ENCODE assay signal across 22 cellular contexts in genomic region chr21:44399955-44400790, GRCh38. TPM values are rescaled to one million over a fixed set of nuclear protein-coding genes. Genes with fewer than 3 reads are reported as not detected.
DNase-seq lines count a peak whose midpoint lies in the region; ATAC-seq lines count a peak whose summit lies in the region.
"Had no signal": no experiment of that assay in that cellular context is flagged by ENCODE, and none has a peak within 500 bp of the region (broad histone marks: within the 10 kb centered on the region; RNA-seq: fewer than 3 reads in every experiment).

No MANE protein-coding gene starts in this region.

- H3K27me3 Mint-ChIP-seq in activated naive CD8-positive, alpha-beta T cell treated with anti-CD3 and anti-CD28 coated beads, Interleukin-2, amount 10 ng/mL, durations not matched to agents 7 days and 5 days: no peaks in the 10 kb centered on the region
- no peaks in the 10 kb centered on the region for H3K27me3 Mint-ChIP-seq in activated naive CD8-positive, alpha-beta T cell treated with anti-CD3 and anti-CD28 coated beads for 36 hours
- H3K27me3 Mint-ChIP-seq: CD4-positive, CD25-positive, alpha-beta regulatory T cell; IgD-negative memory B cell had no signal

- DNase-seq in activated naive CD8-positive, alpha-beta T cell treated with anti-CD3 and anti-CD28 coated beads, Interleukin-2, amount 10 ng/mL, durations not matched to agents 7 days and 5 days: no peak
- no peak for DNase-seq in activated naive CD8-positive, alpha-beta T cell treated with anti-CD3 and anti-CD28 coated beads for 36 hours
- peak; percentile 35 for DNase-seq in activated CD8-positive, alpha-beta memory T cell treated with anti-CD3 and anti-CD28 coated beads, Interleukin-2, amount 50 U/mL, for 48 hours
- DNase-seq in mesenteric fat pad (ENCODE audit: low spot score) (peak; percentile 79), iPS-NIHi7 (ENCODE audit: extremely low spot score) (no peak), Kasumi-1 (lab: John Stamatoyannopoulos, UW) (no peak)
- DNase-seq: CD4-positive, CD25-positive, alpha-beta regulatory T cell; COR-L47; DMS 273 treated with DMSO at 0.1 percent for 48 hours; DMS79 treated with DMSO at 0.1 percent for 48 hours; GM23248; HCEC 1CT; MV-4-11; NCI-H1105 treated with DMSO at 0.1 percent for 48 hours; NCI-H2081; NCI-H2171; NCI-H524 treated with DMSO at 0.1 percent for 48 hours; NCI-H82 had no signal

- peaks cover 2% of the 10 kb centered on the region for H3K9me3 Mint-ChIP-seq in activated naive CD8-positive, alpha-beta T cell treated with anti-CD3 and anti-CD28 coated beads, Interleukin-2, amount 10 ng/mL, durations not matched to agents 7 days and 5 days
- no peaks in the 10 kb centered on the region for H3K9me3 Mint-ChIP-seq in activated naive CD8-positive, alpha-beta T cell treated with anti-CD3 and anti-CD28 coated beads for 36 hours
- H3K9me3 Mint-ChIP-seq: IgD-negative memory B cell had no signal

- POLR2A ChIA-PET in activated naive CD8-positive, alpha-beta T cell treated with anti-CD3 and anti-CD28 coated beads, Interleukin-2, amount 10 ng/mL, durations not matched to agents 7 days and 5 days (lab: Charles Lee): no interaction called here

- H3K27ac Mint-ChIP-seq in activated naive CD8-positive, alpha-beta T cell treated with anti-CD3 and anti-CD28 coated beads, Interleukin-2, amount 10 ng/mL, durations not matched to agents 7 days and 5 days: no peak overlapping the region
- H3K27ac Mint-ChIP-seq in activated naive CD8-positive, alpha-beta T cell treated with anti-CD3 and anti-CD28 coated beads for 36 hours: no peak overlapping the region
- H3K27ac Mint-ChIP-seq: CD4-positive, CD25-positive, alpha-beta regulatory T cell; IgD-negative memory B cell had no signal

- H3K4me3 Mint-ChIP-seq in activated naive CD8-positive, alpha-beta T cell treated with anti-CD3 and anti-CD28 coated beads, Interleukin-2, amount 10 ng/mL, durations not matched to agents 7 days and 5 days: no peak overlapping the region
- no peak overlapping the region for H3K4me3 Mint-ChIP-seq in activated naive CD8-positive, alpha-beta T cell treated with anti-CD3 and anti-CD28 coated beads for 36 hours
- H3K4me3 Mint-ChIP-seq: CD4-positive, CD25-positive, alpha-beta regulatory T cell; IgD-negative memory B cell had no signal

- no peaks in the 10 kb centered on the region for H3K4me1 Mint-ChIP-seq in activated naive CD8-positive, alpha-beta T cell treated with anti-CD3 and anti-CD28 coated beads, Interleukin-2, amount 10 ng/mL, durations not matched to agents 7 days and 5 days
- H3K4me1 Mint-ChIP-seq in activated naive CD8-positive, alpha-beta T cell treated with anti-CD3 and anti-CD28 coated beads for 36 hours: no peaks in the 10 kb centered on the region
- H3K4me1 Mint-ChIP-seq: CD4-positive, CD25-positive, alpha-beta regulatory T cell; IgD-negative memory B cell had no signal

- ATAC-seq in activated naive CD8-positive, alpha-beta T cell treated with anti-CD3 and anti-CD28 coated beads, Interleukin-2, amount 10 ng/mL, durations not matched to agents 7 days and 5 days (ENCODE audit: low read depth): peak; percentile 21
- no peak for ATAC-seq in HG03108 (IDR thresholded peaks at IDR 0.05; ENCODE audit: unreplicated experiment)
- ATAC-seq: Panc1 had no signal

- H3K36me3 Mint-ChIP-seq in activated naive CD8-positive, alpha-beta T cell treated with anti-CD3 and anti-CD28 coated beads, Interleukin-2, amount 10 ng/mL, durations not matched to agents 7 days and 5 days: peaks cover 3% of the 10 kb centered on the region
- no peaks in the 10 kb centered on the region for H3K36me3 Mint-ChIP-seq in activated naive CD8-positive, alpha-beta T cell treated with anti-CD3 and anti-CD28 coated beads for 36 hours
- H3K36me3 Mint-ChIP-seq: CD4-positive, CD25-positive, alpha-beta regulatory T cell; IgD-negative memory B cell had no signal

RNA-seq across cellular contexts. Expression of gene TRPM2, which starts 46.8 kb away (rescaled TPM):
- 10 to 100 TPM; 29.6 to 31.1 TPM for total RNA-seq in activated naive CD8-positive, alpha-beta T cell treated with anti-CD3 and anti-CD28 coated beads, Interleukin-2, amount 10 ng/mL, durations not matched to agents 7 days and 5 days
- total RNA-seq in activated naive CD8-positive, alpha-beta T cell treated with anti-CD3 and anti-CD28 coated beads for 36 hours: 1 to 10 TPM; 2.9 to 3.7 TPM
- total RNA-seq in mesenteric fat pad: 12.0 TPM

RNA-seq across cellular contexts. Expression of gene LRRC3, which starts 55.1 kb away (rescaled TPM):
- 1 to 10 TPM; 3.0 to 3.5 TPM for total RNA-seq in activated naive CD8-positive, alpha-beta T cell treated with anti-CD3 and anti-CD28 coated beads, Interleukin-2, amount 10 ng/mL, durations not matched to agents 7 days and 5 days
- 1 to 10 TPM; 1.8 to 1.9 TPM for total RNA-seq in activated naive CD8-positive, alpha-beta T cell treated with anti-CD3 and anti-CD28 coated beads for 36 hours
- total RNA-seq in mesenteric fat pad: 3.8 TPM
- total RNA-seq: M059J had no signal

Comparison
In these comparisons a context has a peak if more than half of its experiments do, and no peak if none do; other contexts are left out.
1. DNase-seq: peak in activated CD8-positive, alpha-beta memory T cell treated with anti-CD3 and anti-CD28 coated beads, Interleukin-2, amount 50 U/mL, for 48 hours (single experiment) and mesenteric fat pad (single experiment); none in activated naive CD8-positive, alpha-beta T cell treated with anti-CD3 and anti-CD28 coated beads, Interleukin-2, amount 10 ng/mL, durations not matched to agents 7 days and 5 days (single experiment), activated naive CD8-positive, alpha-beta T cell treated with anti-CD3 and anti-CD28 coated beads for 36 hours (single experiment), iPS-NIHi7 (single experiment) and Kasumi-1 (0 of 2).